9 cellular contexts compared by ENCODE assay signal in genomic region chr4:88706574-88706973, GRCh38. TPM values are rescaled to one million over a fixed set of nuclear protein-coding genes. Genes with fewer than 3 reads are reported as not detected.
DNase-seq lines count a peak whose midpoint lies in the region; ATAC-seq, FAIRE-seq and TF ChIP-seq lines count a peak whose summit lies in the region.
"Had no signal": no experiment of that assay in that cellular context is flagged by ENCODE, and none has a peak within 500 bp of the region (broad histone marks: within the 10 kb centered on the region; RNA-seq: fewer than 3 reads in every experiment).

No MANE protein-coding gene starts in this region.

- no peaks in the 10 kb centered on the region for H3K79me2 ChIP-seq in GM12878 (ENCODE audit: control insufficient read depth, insufficient read depth, low read length)
- no peaks in the 10 kb centered on the region for H3K79me2 ChIP-seq in keratinocyte (ENCODE audit: control insufficient read depth, insufficient read depth, low read length)

- H3K27me3 ChIP-seq in GM12878 (replicated peaks in 1 of 2; ENCODE audit: control insufficient read depth in 2 of 2, insufficient read depth in 2 of 2, low read length in 1 of 2) (no peaks in the 10 kb centered on the region), keratinocyte (ENCODE audit: control insufficient read depth, extremely low read depth, insufficient read depth, low read length) (no peaks in the 10 kb centered on the region), thoracic aorta (replicated peaks; ENCODE audit: insufficient read depth) (no peaks in the 10 kb centered on the region)

- 87% methylated on average over 9 of the region's 9 CpGs for WGBS in GM12878 (ENCODE audit: insufficient coverage, insufficient replicate concordance, low lambda C conversion rate, missing lambda C conversion rate)

- no peak overlapping the region for H3K9ac ChIP-seq in GM12878 (ENCODE audit: control insufficient read depth, insufficient read depth, low read length)
- H3K9ac ChIP-seq in keratinocyte (ENCODE audit: control insufficient read depth, extremely low read depth, insufficient read depth, low read length): no peak overlapping the region

- ATAC-seq in GM12878 (no peak), thoracic aorta (ENCODE audit: insufficient number of reproducible peaks, low FRiP score, low read depth) (peak; percentile 89), HG02938 (IDR thresholded peaks at IDR 0.05; ENCODE audit: unreplicated experiment) (no peak)

- intact Hi-C loops in GM12878 (cut with micrococcal nuclease; ENCODE audit: unreplicated experiment): no loop called here

- SMC1A ChIA-PET in GM12878 (lab: Charles Lee; ENCODE audit: uncharacterized antibody, unreplicated experiment): interaction anchor here (0.8 kb wide), 1 partner anchor 1835 kb away, joined by 4 read pairs; no protein-coding TSS in a partner anchor

- H2AFZ ChIP-seq in GM12878 (ENCODE audit: control insufficient read depth, low read depth, low read length) (no peak overlapping the region), keratinocyte (ENCODE audit: control insufficient read depth, low read length) (no peak overlapping the region)

- H3K4me1 ChIP-seq in GM12878 (ENCODE audit: control insufficient read depth, insufficient read depth, low read length) (no peaks in the 10 kb centered on the region), keratinocyte (ENCODE audit: control insufficient read depth, extremely low read depth, insufficient read depth, low read length) (no peaks in the 10 kb centered on the region), thoracic aorta (ENCODE audit: control insufficient read depth in 1 of 2, low read depth in 2 of 2) (peaks cover 5 to 19% of the 10 kb centered on the region in 2 donors)

- DNase-seq in AG10803 (ENCODE audit: low read depth) (peak; percentile 76), NB4 (ENCODE audit: low read depth) (peak; percentile 3), GM12878 (ENCODE audit: low read depth, low spot score) (no peak), keratinocyte (ENCODE audit: low read depth, low spot score) (no peak), thoracic aorta (ENCODE audit: low spot score) (no peak), activated gamma-delta T cell treated with Interleukin-2 at 50 U/mL for 16 hours (no peak)
- no peak for DNase-seq in activated CD4-positive, alpha-beta T cell treated with anti-CD3 and anti-CD28 coated beads for 48 hours

- BruUV-seq in GM12878 (replicated peaks; lab: Mats Ljungman, UMichigan): no TSS peak

- TF ChIP-seq CTCF in AG10803 (conservative IDR thresholded peaks at IDR 0.05; ENCODE audit: low read length) (peak; percentile 80), NB4 (IDR thresholded peaks at IDR 0.05; ENCODE audit: low read depth, low read length) (no peak), GM12878 (IDR thresholded peaks at IDR 0.05 in 2 of 3, conservative IDR thresholded peaks at IDR 0.05 in 1 of 3; ENCODE audit: control insufficient read depth in 2 of 3, extremely low read depth in 1 of 3, insufficient read depth in 1 of 3, low read depth in 3 of 3, low read length in 3 of 3) (peak in 2 of 3 experiments; percentile 12 to 17; a peak in 1 of 6 replicates), keratinocyte (optimal IDR thresholded peaks at IDR 0.05 in 1 of 3, IDR thresholded peaks at IDR 0.05 in 1 of 3, conservative IDR thresholded peaks at IDR 0.05 in 1 of 3; ENCODE audit: extremely low read depth in 1 of 3, insufficient read depth in 2 of 3, low read length in 3 of 3) (peak; percentile 14 to 46 (median 19)), thoracic aorta (IDR thresholded peaks at IDR 0.05) (peak; percentile 70)

- in situ Hi-C loops in GM12878 (cut with MboI): no loop called here

- CTCF ChIA-PET in GM12878 (lab: Yijun Ruan, JAX): interaction anchor here (0.7 to 1.8 kb wide), 4 partner anchors 33 to 316 kb away, joined by 3 to 8 read pairs (median 3); no protein-coding TSS in a partner anchor

- H3K9me3 ChIP-seq in GM12878 (replicated peaks; ENCODE audit: control insufficient read depth, insufficient read depth, low read length): no peaks in the 10 kb centered on the region
- H3K9me3 ChIP-seq in keratinocyte (ENCODE audit: control insufficient read depth, low read depth, low read length): no peaks in the 10 kb centered on the region
- no peaks in the 10 kb centered on the region for H3K9me3 ChIP-seq in thoracic aorta

- no peaks in the 10 kb centered on the region for H3K9me1 ChIP-seq in keratinocyte (ENCODE audit: control insufficient read depth, extremely low read depth, insufficient read depth, low read length)

- dilution Hi-C loops in keratinocyte (cut with MboI; ENCODE audit: extremely low pct_ligation_motif_present, low sequenced_read_pairs): no loop called here

- RAD21 ChIA-PET in GM12878 (lab: Charles Lee; ENCODE audit: unreplicated experiment): no interaction called here

- H3K27ac ChIP-seq in GM12878 (ENCODE audit: control insufficient read depth, insufficient read depth): no peak overlapping the region
- no peak overlapping the region for H3K27ac ChIP-seq in keratinocyte (ENCODE audit: control insufficient read depth, insufficient read depth, low read length)
- peak overlapping the region; percentile 14 to 82 for H3K27ac ChIP-seq in thoracic aorta

- H3K36me3 ChIP-seq in GM12878 (ENCODE audit: control insufficient read depth in 2 of 2, insufficient read depth in 2 of 2, low read length in 1 of 2) (no peaks in the 10 kb centered on the region), keratinocyte (ENCODE audit: control insufficient read depth in 2 of 2, extremely low read depth in 1 of 2, insufficient read depth in 2 of 2, low read length in 2 of 2) (peaks cover 4 to 19% of the 10 kb centered on the region in 2 experiments), thoracic aorta (peaks cover 14% of the 10 kb centered on the region)

- H4K20me1 ChIP-seq in GM12878 (ENCODE audit: control insufficient read depth, insufficient read depth) (no peaks in the 10 kb centered on the region), keratinocyte (ENCODE audit: control insufficient read depth, extremely low read depth, insufficient read depth, low read length) (no peaks in the 10 kb centered on the region)

- TF ChIP-seq POLR2A in NB4 (IDR thresholded peaks at IDR 0.05; ENCODE audit: extremely low read depth, insufficient read length): no peak
- TF ChIP-seq POLR2A in GM12878 (IDR thresholded peaks at IDR 0.05; ENCODE audit: low read depth, low read length): no peak

- no peak for TF ChIP-seq EP300 in GM12878 (IDR thresholded peaks at IDR 0.05; ENCODE audit: borderline replicate concordance in 1 of 2, control insufficient read depth in 1 of 2, low read depth in 2 of 2, low read length in 2 of 2)

- no peak for FAIRE-seq in GM12878 (lab: Jason Lieb, UNC)
- FAIRE-seq in keratinocyte (lab: Jason Lieb, UNC): peak; percentile 20
- FAIRE-seq: GM18507 had no signal

- H3K4me2 ChIP-seq in GM12878 (ENCODE audit: control insufficient read depth, insufficient read depth) (no peak overlapping the region), keratinocyte (ENCODE audit: control insufficient read depth, extremely low read depth, insufficient read depth, low read depth, low read length) (no peak overlapping the region)

- TF ChIP-seq RAD21 in GM12878 (IDR thresholded peaks at IDR 0.05; ENCODE audit: insufficient read depth, low read depth, low read length): peak; percentile 23; the same call in 1 of the 2 replicates

- POLR2A ChIA-PET in GM12878 (lab: Charles Lee): no interaction called here

- H3K4me3 ChIP-seq in AG10803 (ENCODE audit: low read length) (no peak overlapping the region), NB4 (ENCODE audit: low read depth, low read length) (no peak overlapping the region), GM12878 (no peak overlapping the region), keratinocyte (ENCODE audit: control insufficient read depth in 2 of 3, extremely low read depth in 1 of 3, insufficient read depth in 2 of 3, low read depth in 1 of 3, low read length in 3 of 3) (no peak overlapping the region), thoracic aorta (peak overlapping the region; percentile 54)

TF ChIP-seq in GM12878, 131 proteins besides CTCF, POLR2A, EP300 and RAD21 (continues in another document):
- TF ChIP-seq RAD51 (IDR thresholded peaks at IDR 0.05) (no peak), HDAC2 (IDR thresholded peaks at IDR 0.05) (no peak)

RNA-seq across cellular contexts. Expression of gene NAP1L5, which starts 8.9 kb away (rescaled TPM):
- total RNA-seq in GM12878 (2013; cell fraction: nucleolus; rRNA removed): 1.2 TPM in 2 replicates
- total RNA-seq in GM12878 (2014; rRNA removed) (3.2 and 4.4 TPM in 2 replicates), GM12878 (2014; rRNA removed; fragmentation: Illumina TruSeq; extraction: Trizol) (3.5 and 3.7 TPM in 2 replicates), GM12878 (2021) (2.9 and 3.0 TPM in 2 replicates), thoracic aorta (1 to 10 TPM; 6.0 to 6.2 TPM)
- 2.4 TPM for polyA plus RNA-seq in GM12878 (2011; ENCODE audit: low read depth)
- polyA plus RNA-seq in GM12878 (2011; rRNA removed) (3.8 and 5.9 TPM in 2 replicates), GM12878 (2014; fragmentation: Illumina TruSeq; extraction: Trizol) (3.5 and 4.3 TPM in 2 replicates), GM12878 (2014; fragmentation: Nextera tagmentation; extraction: Ambion mirVana) (1 to 10 TPM; 2.1 to 2.5 TPM), GM12878 (2014; rRNA removed) (3.4 and 4.0 TPM in 2 replicates), GM12878 (2016; fragmentation: Nextera tagmentation; extraction: Ambion mirVana) (1 to 10 TPM; 4.3 to 5.3 TPM), keratinocyte (0.89 to 1.8 TPM (median 1.0 TPM) in 3 replicates)
- polyA plus RNA-seq in GM12878 (2011; cell fraction: cytosol; rRNA removed): 1.9 and 2.1 TPM in 2 replicates
- polyA plus RNA-seq in GM12878 (2011; cell fraction: nucleus; rRNA removed): 0.76 and 1.5 TPM in 2 replicates
- polyA plus RNA-seq in GM12878 (2012): 2.5 and 3.2 TPM in 2 replicates
- polyA minus RNA-seq in GM12878 (2011; rRNA and poly(A)+ RNA removed): 1.0 and 1.8 TPM in 2 replicates
- 0.62 TPM in 1 of 2 replicates, not detected in the other for polyA minus RNA-seq in GM12878 (2011; cell fraction: cytosol; rRNA and poly(A)+ RNA removed)
- polyA minus RNA-seq in GM12878 (2011; cell fraction: nucleus; rRNA and poly(A)+ RNA removed): 0.60 and 0.67 TPM in 2 replicates
- 0.72 TPM for polyA plus RNA-seq in keratinocyte (2011; ENCODE audit: low read depth)
- 1.3 and 2.1 TPM in 2 replicates for polyA plus RNA-seq in keratinocyte (2011; cell fraction: cytosol; rRNA removed)
- 0.83 and 1.3 TPM in 2 replicates for polyA plus RNA-seq in keratinocyte (2011; cell fraction: nucleus; rRNA removed)
- polyA plus RNA-seq in keratinocyte (2012; ENCODE audit: low replicate concordance): 1.1 TPM in 2 replicates
- polyA minus RNA-seq in keratinocyte: 1.0 TPM in 1 of 3 replicates, not detected in the others
- polyA minus RNA-seq in keratinocyte (2011; cell fraction: cytosol; rRNA and poly(A)+ RNA removed): not detected
- polyA minus RNA-seq in keratinocyte (2011; cell fraction: nucleus; rRNA and poly(A)+ RNA removed): not detected in 2 replicates

Comparison
In these comparisons a context has a peak if more than half of its experiments do, and no peak if none do; other contexts are left out.
1. DNase-seq: peak in AG10803 (single experiment) and NB4 (single experiment); none in GM12878 (single experiment), keratinocyte (single experiment), thoracic aorta (single experiment), activated CD4-positive, alpha-beta T cell treated with anti-CD3 and anti-CD28 coated beads for 48 hours (single experiment) and activated gamma-delta T cell treated with Interleukin-2 at 50 U/mL for 16 hours (single experiment).
2. H3K27ac ChIP-seq: peak in thoracic aorta (2 of 2); none in GM12878 (single experiment) and keratinocyte (single experiment).